In genomic region chr5:90871356-90871755, GRCh38 we compare ENCODE assay signal across 19 cellular contexts.
DNase-seq lines count a peak whose midpoint lies in the region; ATAC-seq and TF ChIP-seq lines count a peak whose summit lies in the region.
"Had no signal": no experiment of that assay in that cellular context is flagged by ENCODE, and none has a peak within 500 bp of the region (broad histone marks: within the 10 kb centered on the region; RNA-seq: fewer than 3 reads in every experiment).

No MANE protein-coding gene starts in this region.

- H3K36me3 Mint-ChIP-seq in activated T-helper 17 cell treated with anti-CD3 and anti-CD28 coated beads, Interleukin-2, amount 50 U/mL, for 72 hours (ENCODE audit: low read depth): no peaks in the 10 kb centered on the region
- H3K36me3 Mint-ChIP-seq: CD8-positive, alpha-beta T cell; naive B cell had no signal

- H3K9me3 ChIP-seq in thyroid gland (no peaks in the 10 kb centered on the region), sigmoid colon (no peaks in the 10 kb centered on the region)
- H3K9me3 ChIP-seq: body of pancreas had no signal

- no peak for TF ChIP-seq POLR2A in thyroid gland (IDR thresholded peaks at IDR 0.05)
- TF ChIP-seq POLR2A in sigmoid colon (IDR thresholded peaks at IDR 0.05): no peak

- no peaks in the 10 kb centered on the region for H3K36me3 ChIP-seq in thyroid gland
- no peaks in the 10 kb centered on the region for H3K36me3 ChIP-seq in sigmoid colon

- peak; percentile 41 for ATAC-seq in activated T-helper 17 cell treated with anti-CD3 and anti-CD28 coated beads, Interleukin-2, amount 50 U/mL, for 72 hours (replicated peaks)
- ATAC-seq in sciatic nerve (peak; percentile 65), HG03175 (IDR thresholded peaks at IDR 0.05; ENCODE audit: unreplicated experiment) (no peak)
- ATAC-seq: body of pancreas; CD8-positive, alpha-beta T cell; left ventricle myocardium superior had no signal

- H3K27ac ChIP-seq in thyroid gland (peak overlapping the region in 1 of 3 donors; percentile 34), sigmoid colon (no peak overlapping the region)
- H3K27ac ChIP-seq: body of pancreas, PC-9 had no signal

- H3K27me3 ChIP-seq in thyroid gland: no peaks in the 10 kb centered on the region
- H3K27me3 ChIP-seq in sigmoid colon: no peaks in the 10 kb centered on the region
- H3K27me3 ChIP-seq: body of pancreas had no signal

- peak overlapping the region; percentile 26 for H3K27ac Mint-ChIP-seq in activated T-helper 17 cell treated with anti-CD3 and anti-CD28 coated beads, Interleukin-2, amount 50 U/mL, for 72 hours
- H3K27ac Mint-ChIP-seq: CD8-positive, alpha-beta T cell; naive B cell had no signal

- WGBS in thyroid gland, 2 donors: 49 to 80% methylated on average over 2 of the region's 2 CpGs
- 76 to 79% methylated on average over 2 of the region's 2 CpGs for WGBS in sigmoid colon, 2 donors

- H3K4me1 Mint-ChIP-seq in activated T-helper 17 cell treated with anti-CD3 and anti-CD28 coated beads, Interleukin-2, amount 50 U/mL, for 72 hours: peaks cover 8% of the 10 kb centered on the region
- H3K4me1 Mint-ChIP-seq: naive B cell had no signal

- no peaks in the 10 kb centered on the region for H3K9me3 Mint-ChIP-seq in activated T-helper 17 cell treated with anti-CD3 and anti-CD28 coated beads, Interleukin-2, amount 50 U/mL, for 72 hours
- H3K9me3 Mint-ChIP-seq: CD8-positive, alpha-beta T cell; naive B cell had no signal

- peaks cover 21% of the 10 kb centered on the region for H3K27me3 Mint-ChIP-seq in activated T-helper 17 cell treated with anti-CD3 and anti-CD28 coated beads, Interleukin-2, amount 50 U/mL, for 72 hours

- intact Hi-C loops in sciatic nerve (cut with DNase I) (no loop called here), thyroid gland (cut with DNase I) (no loop called here), sigmoid colon (cut with DNase I) (no loop called here)

- H3K4me3 ChIP-seq in thyroid gland (replicated peaks in 1 of 3): no peak overlapping the region
- no peak overlapping the region for H3K4me3 ChIP-seq in sigmoid colon
- H3K4me3 ChIP-seq: body of pancreas, PC-9 had no signal

- H3K4me1 ChIP-seq in thyroid gland (peaks cover 7 to 38% of the 10 kb centered on the region in 2 donors), sigmoid colon (peaks cover 0 to 9% (median 1%) of the 10 kb centered on the region in 4 donors)

- DNase-seq in CD1c-positive myeloid dendritic cell (ENCODE audit: extremely low spot score): peak; percentile 72
- DNase-seq in fibroblast of peridontal ligament (ENCODE audit: extremely low read depth): peak; percentile 20
- no peak for DNase-seq in sciatic nerve (ENCODE audit: low spot score)
- no peak for DNase-seq in thyroid gland
- no peak for DNase-seq in sigmoid colon
- DNase-seq in EL: no peak
- DNase-seq: activated CD4-positive, CD25-positive, alpha-beta regulatory T cell treated with anti-CD3 and anti-CD28 coated beads, Interleukin-2, amount 50 U/mL, for 72 hours; activated naive CD4-positive, alpha-beta T cell; body of pancreas; CD8-positive, alpha-beta T cell; cortex of kidney; DND-41; left ventricle myocardium superior; naive B cell; NCI-H1436; NCI-H774; PC-9 had no signal

- no peak overlapping the region for H3K4me3 Mint-ChIP-seq in activated T-helper 17 cell treated with anti-CD3 and anti-CD28 coated beads, Interleukin-2, amount 50 U/mL, for 72 hours
- H3K4me3 Mint-ChIP-seq: CD8-positive, alpha-beta T cell; naive B cell had no signal

- peak in 1 of 4 donors; percentile 15 for TF ChIP-seq EP300 in sigmoid colon (IDR thresholded peaks at IDR 0.05)

- TF ChIP-seq CTCF in thyroid gland (IDR thresholded peaks at IDR 0.05): no peak
- no peak for TF ChIP-seq CTCF in sigmoid colon (IDR thresholded peaks at IDR 0.05)

Comparison
In these comparisons a context has a peak if more than half of its experiments do, and no peak if none do; other contexts are left out.
1. DNase-seq: peak in CD1c-positive myeloid dendritic cell (single experiment) and fibroblast of peridontal ligament (single experiment); none in sciatic nerve (single experiment), thyroid gland (0 of 2), sigmoid colon (single experiment) and EL (single experiment).